Comparison of ENCODE assay signal across 19 cellular contexts in genomic region chr4:156252300-156253016, GRCh38.
DNase-seq lines count a peak whose midpoint lies in the region; ATAC-seq and TF ChIP-seq lines count a peak whose summit lies in the region.
"Had no signal": no experiment of that assay in that cellular context is flagged by ENCODE, and none has a peak within 500 bp of the region (broad histone marks: within the 10 kb centered on the region; RNA-seq: fewer than 3 reads in every experiment).

No MANE protein-coding gene starts in this region.

- peak overlapping the region; percentile 70 for H3K27ac Mint-ChIP-seq in neural crest cell (ENCODE audit: unreplicated experiment)
- H3K27ac Mint-ChIP-seq: activated naive CD4-positive, alpha-beta T cell treated with anti-CD3 and anti-CD28 coated beads, Interleukin-2, amount 50 U/mL, for 72 hours; CD8-positive, alpha-beta T cell; stimulated activated memory B cell treated with anti-CD40 and anti-IgM and Interleukin-4, amounts not matched to agents 10 μg/mL and 1 μg/mL and 100 μg/mL, for 72 hours had no signal

- no peaks in the 10 kb centered on the region for H3K36me3 Mint-ChIP-seq in neural crest cell (ENCODE audit: low read depth)
- H3K36me3 Mint-ChIP-seq: activated naive CD4-positive, alpha-beta T cell treated with anti-CD3 and anti-CD28 coated beads, Interleukin-2, amount 50 U/mL, for 72 hours; CD8-positive, alpha-beta T cell; stimulated activated memory B cell treated with anti-CD40 and anti-IgM and Interleukin-4, amounts not matched to agents 10 μg/mL and 1 μg/mL and 100 μg/mL, for 72 hours had no signal

- H3K27me3 ChIP-seq in dorsolateral prefrontal cortex (no peaks in the 10 kb centered on the region), PC-3 (ENCODE audit: low read length) (no peaks in the 10 kb centered on the region), right cardiac atrium (ENCODE audit: control insufficient read depth, insufficient read depth) (no peaks in the 10 kb centered on the region)
- H3K27me3 ChIP-seq: left lung had no signal

- no peaks in the 10 kb centered on the region for H3K36me3 ChIP-seq in PC-3 (ENCODE audit: low read depth, low read length)
- H3K36me3 ChIP-seq: left lung, thoracic aorta had no signal

- H3K4me3 Mint-ChIP-seq in neural crest cell = no peak overlapping the region
- H3K4me3 Mint-ChIP-seq: CD8-positive, alpha-beta T cell; stimulated activated memory B cell treated with anti-CD40 and anti-IgM and Interleukin-4, amounts not matched to agents 10 μg/mL and 1 μg/mL and 100 μg/mL, for 72 hours had no signal

- H3F3A ChIP-seq in PC-3 (ENCODE audit: low read length, unreplicated experiment) = no peaks in the 10 kb centered on the region

- 32% methylated on average over 2 of the region's 2 CpGs for WGBS in right cardiac atrium

- H3K9ac ChIP-seq in PC-3 (ENCODE audit: low read length) = no peak overlapping the region

- H3K9me3 ChIP-seq in PC-3 (ENCODE audit: low read length) (no peaks in the 10 kb centered on the region), right cardiac atrium (ENCODE audit: control insufficient read depth, low read length) (no peaks in the 10 kb centered on the region)
- H3K9me3 ChIP-seq: thoracic aorta had no signal

- no peaks in the 10 kb centered on the region for H3K9me2 ChIP-seq in PC-3 (replicated peaks; ENCODE audit: low read length)

- no TSS peak for BruUV-seq in PC-3 (replicated peaks; lab: Mats Ljungman, UMichigan)

- no peaks in the 10 kb centered on the region for H3K27me3 Mint-ChIP-seq in neural crest cell (ENCODE audit: low read depth)
- H3K27me3 Mint-ChIP-seq: stimulated activated memory B cell treated with anti-CD40 and anti-IgM and Interleukin-4, amounts not matched to agents 10 μg/mL and 1 μg/mL and 100 μg/mL, for 72 hours had no signal

- TF ChIP-seq CTCF in dorsolateral prefrontal cortex (IDR thresholded peaks at IDR 0.05 in 54 of 56, conservative IDR thresholded peaks at IDR 0.05 in 2 of 56; ENCODE audit: low read depth in 1 of 56, partially characterized antibody in 56 of 56) (no peak), neural crest cell (conservative IDR thresholded peaks at IDR 0.05) (no peak), PC-3 (conservative IDR thresholded peaks at IDR 0.05; ENCODE audit: low read depth, low read length) (no peak)

- no peaks in the 10 kb centered on the region for H4K20me1 ChIP-seq in PC-3 (ENCODE audit: low read length)

- CTCF ChIA-PET in PC-3 (lab: Charles Lee) = no interaction called here

- H3K27ac ChIP-seq in dorsolateral prefrontal cortex = peak overlapping the region in 38 of 59 donors; percentile 0 to 75 (median 34)
- no peak overlapping the region for H3K27ac ChIP-seq in PC-3 (ENCODE audit: low read length)
- H3K27ac ChIP-seq in right cardiac atrium (ENCODE audit: low read length) = no peak overlapping the region
- H3K27ac ChIP-seq: left lung, thoracic aorta had no signal

- no peak overlapping the region for H3K4me3 ChIP-seq in dorsolateral prefrontal cortex
- H3K4me3 ChIP-seq in PC-3 (ENCODE audit: low read length) = no peak overlapping the region
- no peak overlapping the region for H3K4me3 ChIP-seq in right cardiac atrium (ENCODE audit: low read length)
- H3K4me3 ChIP-seq: left lung, thoracic aorta had no signal

- H3K4me1 Mint-ChIP-seq in neural crest cell = peaks cover 6% of the 10 kb centered on the region
- H3K4me1 Mint-ChIP-seq: stimulated activated memory B cell treated with anti-CD40 and anti-IgM and Interleukin-4, amounts not matched to agents 10 μg/mL and 1 μg/mL and 100 μg/mL, for 72 hours had no signal

- POLR2A ChIA-PET in PC-3 (lab: Charles Lee; ENCODE audit: unreplicated experiment) = no interaction called here

- ATAC-seq in PC-3 (no peak), right cardiac atrium (no peak)
- ATAC-seq: activated naive CD4-positive, alpha-beta T cell treated with anti-CD3 and anti-CD28 coated beads, Interleukin-2, amount 50 U/mL, for 72 hours; CD8-positive, alpha-beta T cell; stimulated activated memory B cell treated with anti-CD40 and anti-IgM and Interleukin-4, amounts not matched to agents 10 μg/mL and 1 μg/mL and 100 μg/mL, for 72 hours had no signal

- DNase-seq in EL = peak; percentile 23
- DNase-seq in OCI-M2 (lab: John Stamatoyannopoulos, UW; ENCODE audit: unreplicated experiment) = peak; percentile 20
- peak in 1 of 10 donors; percentile 22 for DNase-seq in dorsolateral prefrontal cortex
- no peak for DNase-seq in neural crest cell (ENCODE audit: low read depth, low spot score)
- no peak for DNase-seq in activated CD4-positive, alpha-beta T cell treated with anti-CD3 and anti-CD28 coated beads for 48 hours
- no peak for DNase-seq in PC-3
- no peak for DNase-seq in NCI-H1694 (lab: John Stamatoyannopoulos, UW)
- no peak for DNase-seq in right cardiac atrium
- DNase-seq: activated CD4-positive, CD25-positive, alpha-beta regulatory T cell; CD8-positive, alpha-beta T cell; Karpas-422; left lung; NCI-H1105; NCI-H2107; nucleus accumbens; SHP77 treated with DMSO at 0.1 percent for 48 hours had no signal

- H3K4me2 ChIP-seq in PC-3 (ENCODE audit: low read length) = no peak overlapping the region

- no peak overlapping the region for H2AFZ ChIP-seq in PC-3 (ENCODE audit: low read length)

- H3K79me2 ChIP-seq in PC-3 (ENCODE audit: low read length) = no peaks in the 10 kb centered on the region

- H3K4me1 ChIP-seq in PC-3 (ENCODE audit: insufficient read depth, low read length) = no peaks in the 10 kb centered on the region
- no peaks in the 10 kb centered on the region for H3K4me1 ChIP-seq in right cardiac atrium (ENCODE audit: control insufficient read depth, insufficient read depth, low read length)
- H3K4me1 ChIP-seq: left lung had no signal

- peaks cover 3% of the 10 kb centered on the region for H3K9me3 Mint-ChIP-seq in neural crest cell

- intact Hi-C loops in dorsolateral prefrontal cortex (cut with DNase I) = no loop called here
- intact Hi-C loops in PC-3 (cut with micrococcal nuclease) = no loop called here
- intact Hi-C loops in right cardiac atrium (cut with DNase I) = no loop called here

Comparison
In these comparisons a context has a peak if more than half of its experiments do, and no peak if none do; other contexts are left out.
1. DNase-seq: peak in EL (single experiment) and OCI-M2 (single experiment); none in neural crest cell (single experiment), activated CD4-positive, alpha-beta T cell treated with anti-CD3 and anti-CD28 coated beads for 48 hours (single experiment), PC-3 (single experiment), NCI-H1694 (single experiment) and right cardiac atrium (0 of 3).
2. H3K27ac ChIP-seq: peak in dorsolateral prefrontal cortex (38 of 59); none in PC-3 (single experiment) and right cardiac atrium (single experiment).